8 cellular contexts compared by ENCODE assay signal in genomic region chr17:46579083-46580075, GRCh38. TPM values are rescaled to one million over a fixed set of nuclear protein-coding genes. Genes with fewer than 3 reads are reported as not detected.
DNase-seq lines count a peak whose midpoint lies in the region; ATAC-seq, FAIRE-seq and TF ChIP-seq lines count a peak whose summit lies in the region.
"Not testable (repeated sequence)": the region's sequence is repeated elsewhere in the genome, so short reads cannot be mapped to it uniquely, and the experiment has no call there.

TSS of gene ARL17A (minus strand) at chr17:46579691. CDS start at chr17:46576322, 3,369 bp downstream.

- H3K9me3 ChIP-seq in heart right ventricle: not testable (repeated sequence)

- H3K4me1 Mint-ChIP-seq in activated naive CD8-positive, alpha-beta T cell treated with anti-CD3 and anti-CD28 coated beads, Interleukin-2, amount 10 ng/mL, durations not matched to agents 7 days and 5 days: not testable (repeated sequence)

- TF ChIP-seq CTCF in heart right ventricle (IDR thresholded peaks at IDR 0.05): not testable (repeated sequence)

- H3K27me3 Mint-ChIP-seq in activated naive CD8-positive, alpha-beta T cell treated with anti-CD3 and anti-CD28 coated beads, Interleukin-2, amount 10 ng/mL, durations not matched to agents 7 days and 5 days: not testable (repeated sequence)

- peak; percentile 100 for FAIRE-seq in GM12892 (lab: Jason Lieb, UNC)

- H3K27me3 ChIP-seq in heart right ventricle: not testable (repeated sequence)

- H3K36me3 ChIP-seq in heart right ventricle: not testable (repeated sequence)

- POLR2A ChIA-PET in activated naive CD8-positive, alpha-beta T cell treated with anti-CD3 and anti-CD28 coated beads, Interleukin-2, amount 10 ng/mL, durations not matched to agents 7 days and 5 days (lab: Charles Lee): not testable (repeated sequence)

- ATAC-seq in GM21737 (IDR thresholded peaks at IDR 0.05; ENCODE audit: unreplicated experiment) (peak; percentile 93), HG03457 (IDR thresholded peaks at IDR 0.05; ENCODE audit: unreplicated experiment) (peak; percentile 89), heart right ventricle (peak; percentile 96 to 99 (median 98))
- ATAC-seq in activated naive CD8-positive, alpha-beta T cell treated with anti-CD3 and anti-CD28 coated beads, Interleukin-2, amount 10 ng/mL, durations not matched to agents 7 days and 5 days (ENCODE audit: low read depth): peak; percentile 93

- peak within 1 kb of the TSS; percentile 66 for H3K4me3 Mint-ChIP-seq in activated naive CD8-positive, alpha-beta T cell treated with anti-CD3 and anti-CD28 coated beads, Interleukin-2, amount 10 ng/mL, durations not matched to agents 7 days and 5 days

- H3K36me3 Mint-ChIP-seq in activated naive CD8-positive, alpha-beta T cell treated with anti-CD3 and anti-CD28 coated beads, Interleukin-2, amount 10 ng/mL, durations not matched to agents 7 days and 5 days: not testable (repeated sequence)

- not testable (repeated sequence) for H3K9me3 Mint-ChIP-seq in activated naive CD8-positive, alpha-beta T cell treated with anti-CD3 and anti-CD28 coated beads, Interleukin-2, amount 10 ng/mL, durations not matched to agents 7 days and 5 days

- DNase-seq in GM12892 (ENCODE audit: insufficient read length): not testable (repeated sequence)
- peak; percentile 72 for DNase-seq in activated CD4-positive, alpha-beta T cell treated with anti-CD3 and anti-CD28 coated beads for 1 hour
- DNase-seq in activated naive CD8-positive, alpha-beta T cell treated with anti-CD3 and anti-CD28 coated beads, Interleukin-2, amount 10 ng/mL, durations not matched to agents 7 days and 5 days: peak; percentile 80
- DNase-seq in heart right ventricle (peak; percentile 82 to 89), posterior vena cava (ENCODE audit: low spot score) (peak; percentile 84)
- peak; percentile 57 to 80 for DNase-seq in stimulated activated CD8-positive, alpha-beta memory T cell treated with anti-CD3 and anti-CD28 coated beads, Interleukin-7, amount 100 ng/mL, for 4 hours (ENCODE audit: low read depth in 2 of 2)

- 0% methylated on average over 7 to 10 of the region's 65 CpGs for WGBS in heart right ventricle, 2 donors

- TF ChIP-seq POLR2A in GM12892 (IDR thresholded peaks at IDR 0.05; ENCODE audit: low read depth, low read length): not testable (repeated sequence)

- H3K4me3 ChIP-seq in heart right ventricle: peak within 1 kb of the TSS in 9 of 10 donors; percentile 14 to 49 (median 35)

- not testable (repeated sequence) for H3K4me1 ChIP-seq in heart right ventricle

- H3K27ac Mint-ChIP-seq in activated naive CD8-positive, alpha-beta T cell treated with anti-CD3 and anti-CD28 coated beads, Interleukin-2, amount 10 ng/mL, durations not matched to agents 7 days and 5 days: peak within 1 kb of the TSS; percentile 75

- H3K27ac ChIP-seq in heart right ventricle: peak within 1 kb of the TSS in 6 of 10 donors; percentile 31 to 53 (median 46)

- intact Hi-C loops in heart right ventricle (cut with DNase I); posterior vena cava (cut with DNase I): not testable (repeated sequence)

RNA-seq across cellular contexts. Expression of gene ARL17A, which starts in this region (rescaled TPM):
- 20.9 TPM for polyA plus RNA-seq in GM12892 (2012; ENCODE audit: missing spikeins)
- total RNA-seq in activated naive CD8-positive, alpha-beta T cell treated with anti-CD3 and anti-CD28 coated beads, Interleukin-2, amount 10 ng/mL, durations not matched to agents 7 days and 5 days: 10 to 100 TPM; 24.0 to 25.6 TPM
- 10 to 100 TPM in 2 of 10 donors, 1 to 10 TPM in 8; 5.5 to 13.0 (median 7.7) TPM for total RNA-seq in heart right ventricle
- 1 to 10 TPM; 1.8 to 6.0 TPM for polyA plus RNA-seq in heart right ventricle
- 10 to 100 TPM in 1 of 2 donors, 1 to 10 TPM in 1; 8.6 to 14.7 TPM for total RNA-seq in posterior vena cava
